In the genomic region with DNA sequence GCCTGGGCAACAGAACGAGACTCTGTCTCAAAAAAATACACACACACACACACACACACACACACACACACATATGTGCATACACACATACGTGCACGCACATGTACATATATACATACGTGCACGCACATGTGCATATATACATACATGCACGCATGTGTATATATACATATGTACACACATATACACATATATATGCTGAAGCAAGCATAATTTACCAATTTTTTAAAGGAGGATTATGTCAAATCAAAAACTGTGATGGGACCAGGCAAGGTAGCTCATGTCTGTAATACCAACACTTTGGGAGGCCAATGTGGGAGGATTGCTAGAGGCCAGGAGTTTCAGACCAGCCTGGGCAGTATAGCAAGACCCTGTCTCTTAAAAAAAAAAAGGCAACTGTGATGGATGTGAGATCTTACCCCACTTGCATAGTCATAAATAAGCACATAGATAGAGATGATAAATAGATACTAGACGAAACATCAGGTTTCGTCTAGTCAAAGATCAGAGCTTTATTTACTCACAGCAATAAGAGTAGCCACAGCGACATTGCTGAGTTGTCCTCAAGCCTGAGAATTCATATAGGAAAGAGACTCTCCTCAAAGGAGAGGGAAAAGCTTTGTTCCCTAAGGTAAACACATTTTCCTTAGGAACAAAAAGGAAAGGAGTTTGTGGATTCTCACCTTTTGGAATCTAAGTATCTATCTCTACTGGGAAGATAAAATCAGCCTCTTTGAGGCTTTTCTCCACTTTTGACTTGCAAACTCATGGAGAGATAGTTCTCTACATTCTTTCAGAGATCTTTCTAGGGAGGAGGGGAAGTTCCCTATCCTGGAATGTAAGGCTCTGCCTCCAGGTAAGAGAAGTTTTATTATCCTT, we compare ENCODE assay signal across 14 cellular contexts.
A peak's percentile ranks its signal among the peaks of the same experiment; 100 is the strongest.
DNase-seq lines count a peak whose midpoint lies in the region; ATAC-seq and TF ChIP-seq lines count a peak whose summit lies in the region.
"Had no signal": no experiment of that assay in that cellular context is flagged by ENCODE, and none has a peak within 500 bp of the region (broad histone marks: within the 10 kb centered on the region; RNA-seq: fewer than 3 reads in every experiment).

No MANE protein-coding gene starts in this region.

- POLR2A ChIA-PET in Caco-2 (lab: Charles Lee), result interaction anchor here (0.6 kb wide), 1 partner anchor 10 kb away, joined by 4 read pairs; no protein-coding TSS in a partner anchor
- POLR2A ChIA-PET in HCT116 (lab: Charles Lee), result no interaction called here
- POLR2A ChIA-PET in naive thymus-derived CD8-positive, alpha-beta T cell (lab: Charles Lee), result interaction anchor here (0.6 to 9.1 kb wide), 16 partner anchors 18 to 304 kb away, joined by 3 to 96 read pairs (median 5); partner anchors contain the start of genes AMN1 and RESF1

- ATAC-seq in HCT116, result no peak
- ATAC-seq in activated T-helper 17 cell treated with anti-CD3 and anti-CD28 coated beads, Interleukin-2, amount 50 U/mL, for 72 hours (replicated peaks), result peak; percentile 44
- ATAC-seq in naive thymus-derived CD8-positive, alpha-beta T cell, result peak in 1 of 2 donors; percentile 8
- ATAC-seq: mucosa of descending colon had no signal

- no peaks in the 10 kb centered on the region for H3K27me3 ChIP-seq in Caco-2 (replicated peaks; ENCODE audit: control insufficient read depth, insufficient read depth, low read length)
- H3K27me3 ChIP-seq in HCT116 (ENCODE audit: insufficient read depth, low read length), result no peaks in the 10 kb centered on the region

- TF ChIP-seq CTCF in Caco-2 (IDR thresholded peaks at IDR 0.05; ENCODE audit: insufficient read depth in 1 of 2, low read depth in 1 of 2, low read length in 1 of 2, severe bottlenecking in 1 of 2, unreplicated experiment in 1 of 2), result no peak
- TF ChIP-seq CTCF in HCT116 (IDR thresholded peaks at IDR 0.05 in 2 of 3, conservative IDR thresholded peaks at IDR 0.05 in 1 of 3; ENCODE audit: borderline replicate concordance in 1 of 3, insufficient read depth in 1 of 3, low read depth in 2 of 3, low read length in 2 of 3), result no peak

- H3K27me3 Mint-ChIP-seq in Caco-2 (ENCODE audit: insufficient read depth, unreplicated experiment), result no peaks in the 10 kb centered on the region
- no peaks in the 10 kb centered on the region for H3K27me3 Mint-ChIP-seq in activated T-helper 17 cell treated with anti-CD3 and anti-CD28 coated beads, Interleukin-2, amount 50 U/mL, for 72 hours
- H3K27me3 Mint-ChIP-seq in naive thymus-derived CD8-positive, alpha-beta T cell, result no peaks in the 10 kb centered on the region
- H3K27me3 Mint-ChIP-seq: progenitor cell of endocrine pancreas had no signal

- no peaks in the 10 kb centered on the region for H4K20me1 ChIP-seq in HCT116 (ENCODE audit: insufficient read depth)

- peaks cover 35% of the 10 kb centered on the region for H3K4me1 Mint-ChIP-seq in Caco-2 (ENCODE audit: low read depth, unreplicated experiment)
- peaks cover 40% of the 10 kb centered on the region for H3K4me1 Mint-ChIP-seq in activated T-helper 17 cell treated with anti-CD3 and anti-CD28 coated beads, Interleukin-2, amount 50 U/mL, for 72 hours
- peaks cover 28 to 63% (median 54%) of the 10 kb centered on the region in 4 donors for H3K4me1 Mint-ChIP-seq in naive thymus-derived CD8-positive, alpha-beta T cell
- H3K4me1 Mint-ChIP-seq: CD14-positive monocyte had no signal

- intact Hi-C loops in Caco-2 (cut with micrococcal nuclease; ENCODE audit: unreplicated experiment) (loop anchor here (2.0 kb wide), 1 partner anchor 31 kb away; no protein-coding TSS in a partner anchor), HCT116 (cut with micrococcal nuclease) (no loop called here)

- peaks cover 7% of the 10 kb centered on the region for H3K36me3 Mint-ChIP-seq in Caco-2 (ENCODE audit: insufficient read depth, unreplicated experiment)
- no peaks in the 10 kb centered on the region for H3K36me3 Mint-ChIP-seq in activated T-helper 17 cell treated with anti-CD3 and anti-CD28 coated beads, Interleukin-2, amount 50 U/mL, for 72 hours (ENCODE audit: low read depth)
- H3K36me3 Mint-ChIP-seq in naive thymus-derived CD8-positive, alpha-beta T cell, result peaks cover 0 to 17% (median 13%) of the 10 kb centered on the region in 3 donors
- H3K36me3 Mint-ChIP-seq: CD14-positive monocyte had no signal

- H3K9me3 ChIP-seq in Caco-2 (peaks cover 22% of the 10 kb centered on the region), HCT116 (ENCODE audit: control insufficient read depth in 1 of 2, insufficient read depth in 1 of 2, low read depth in 1 of 2, low read length in 2 of 2) (no peaks in the 10 kb centered on the region)
- H3K9me3 ChIP-seq: mucosa of descending colon, thoracic aorta had no signal

- no peaks in the 10 kb centered on the region for H3K79me2 ChIP-seq in HCT116 (ENCODE audit: insufficient read depth, low read length)

- no peaks in the 10 kb centered on the region for H3K9me2 ChIP-seq in HCT116 (ENCODE audit: insufficient read depth)

- H2AFZ ChIP-seq in HCT116 (ENCODE audit: low read depth, low read length, poor library complexity, severe bottlenecking), result peak overlapping the region; percentile 66

- RAD21 ChIA-PET in HCT116 (lab: Charles Lee; ENCODE audit: low non-redundant PET in 1 of 2, low total read pairs in 2 of 2, uncharacterized antibody in 2 of 2, unreplicated experiment in 2 of 2), result no interaction called here

- CTCF ChIA-PET in Caco-2 (lab: Charles Lee), result no interaction called here
- CTCF ChIA-PET in HCT116 (lab: Charles Lee), result no interaction called here

- BruUV-seq in Caco-2 (replicated peaks; lab: Mats Ljungman, UMichigan) (TSS peak; percentile 53), HCT116 (replicated peaks; lab: Mats Ljungman, UMichigan) (no TSS peak)

- H3K36me3 ChIP-seq in Caco-2 (ENCODE audit: control insufficient read depth, insufficient read depth, low read length) (no peaks in the 10 kb centered on the region), HCT116 (ENCODE audit: control insufficient read depth in 1 of 2, insufficient read depth in 2 of 2, low read length in 2 of 2) (no peaks in the 10 kb centered on the region)
- H3K36me3 ChIP-seq: thoracic aorta had no signal

- no peak overlapping the region for H3K4me3 Mint-ChIP-seq in Caco-2 (ENCODE audit: unreplicated experiment)
- peak overlapping the region; percentile 49 for H3K4me3 Mint-ChIP-seq in activated T-helper 17 cell treated with anti-CD3 and anti-CD28 coated beads, Interleukin-2, amount 50 U/mL, for 72 hours
- H3K4me3 Mint-ChIP-seq in naive thymus-derived CD8-positive, alpha-beta T cell, result peak overlapping the region; percentile 85 to 100 (median 94)
- H3K4me3 Mint-ChIP-seq: CD14-positive monocyte had no signal

- H3K27ac Mint-ChIP-seq in Caco-2 (ENCODE audit: unreplicated experiment), result peak overlapping the region; percentile 54
- H3K27ac Mint-ChIP-seq in activated T-helper 17 cell treated with anti-CD3 and anti-CD28 coated beads, Interleukin-2, amount 50 U/mL, for 72 hours, result peak overlapping the region; percentile 45
- peak overlapping the region; percentile 91 to 99 (median 95) for H3K27ac Mint-ChIP-seq in naive thymus-derived CD8-positive, alpha-beta T cell
- H3K27ac Mint-ChIP-seq: progenitor cell of endocrine pancreas had no signal

- peaks cover 19% of the 10 kb centered on the region for H3K9me3 Mint-ChIP-seq in Caco-2 (ENCODE audit: unreplicated experiment)
- H3K9me3 Mint-ChIP-seq in activated T-helper 17 cell treated with anti-CD3 and anti-CD28 coated beads, Interleukin-2, amount 50 U/mL, for 72 hours, result no peaks in the 10 kb centered on the region
- H3K9me3 Mint-ChIP-seq in naive thymus-derived CD8-positive, alpha-beta T cell, result peaks cover 0 to 22% (median 4%) of the 10 kb centered on the region in 9 donors

- H3K4me1 ChIP-seq in Caco-2 (peaks cover 20% of the 10 kb centered on the region), HCT116 (ENCODE audit: control insufficient read depth in 1 of 2, insufficient read depth in 2 of 2, low read length in 2 of 2) (no peaks in the 10 kb centered on the region)

- H3K4me3 ChIP-seq in Caco-2 (ENCODE audit: low read depth, low read length), result no peak overlapping the region
- no peak overlapping the region for H3K4me3 ChIP-seq in HCT116 (replicated peaks in 1 of 2; ENCODE audit: low read depth in 1 of 2, low read length in 2 of 2)
- H3K4me3 ChIP-seq: mucosa of descending colon, thoracic aorta had no signal

- no peak for TF ChIP-seq RAD21 in HCT116 (IDR thresholded peaks at IDR 0.05; ENCODE audit: low read depth)

- no peak overlapping the region for H3K9ac ChIP-seq in HCT116 (ENCODE audit: low read length)

- H3K4me2 ChIP-seq in HCT116 (ENCODE audit: low read length), result no peak overlapping the region

- DNase-seq in Caco-2, result no peak
- DNase-seq in HCT116 (ENCODE audit: low read depth, low spot score), result no peak
- no peak for DNase-seq in naive thymus-derived CD8-positive, alpha-beta T cell
- DNase-seq in AML-193 (lab: John Stamatoyannopoulos, UW), result no peak
- no peak for DNase-seq in NK-92 (lab: John Stamatoyannopoulos, UW; ENCODE audit: unreplicated experiment)
- no peak for DNase-seq in NCI-H2196 treated with DMSO at 0.1 percent for 48 hours (lab: John Stamatoyannopoulos, UW; ENCODE audit: unreplicated experiment)
- DNase-seq: mucosa of descending colon, NCI-H2081 treated with DMSO at 0.1 percent for 48 hours, NCI-H748 treated with DMSO at 0.1 percent for 48 hours, SHP77 treated with DMSO at 0.1 percent for 48 hours had no signal

- H3K27ac ChIP-seq in HCT116 (ENCODE audit: low read depth, low read length), result no peak overlapping the region
- H3K27ac ChIP-seq: thoracic aorta had no signal

- no peak for TF ChIP-seq POLR2A in HCT116 (IDR thresholded peaks at IDR 0.05; ENCODE audit: borderline replicate concordance, extremely low read depth, insufficient read depth, insufficient read length)

TF ChIP-seq in HCT116, 20 proteins besides CTCF, POLR2A, EP300 and RAD21 (continues in another document):
- TF ChIP-seq SRF (IDR thresholded peaks at IDR 0.05; ENCODE audit: low read depth), result no peak
- no peak for TF ChIP-seq YY1 (IDR thresholded peaks at IDR 0.05; ENCODE audit: extremely low read depth, insufficient replicate concordance, low read depth, low read length)
- no peak for TF ChIP-seq POLR2AphosphoS5 (IDR thresholded peaks at IDR 0.05; ENCODE audit: low read depth, low read length)
- TF ChIP-seq SP1 (IDR thresholded peaks at IDR 0.05; ENCODE audit: low read depth), result no peak
- TF ChIP-seq, protein P1, sequence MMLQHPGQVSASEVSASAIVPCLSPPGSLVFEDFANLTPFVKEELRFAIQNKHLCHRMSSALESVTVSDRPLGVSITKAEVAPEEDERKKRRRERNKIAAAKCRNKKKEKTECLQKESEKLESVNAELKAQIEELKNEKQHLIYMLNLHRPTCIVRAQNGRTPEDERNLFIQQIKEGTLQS (IDR thresholded peaks at IDR 0.05), result no peak
- TF ChIP-seq SIN3A (IDR thresholded peaks at IDR 0.05; ENCODE audit: low read depth), result no peak
- TF ChIP-seq EZH2phosphoT487 (IDR thresholded peaks at IDR 0.05; ENCODE audit: borderline replicate concordance), result no peak
- TF ChIP-seq CEBPB (IDR thresholded peaks at IDR 0.05; ENCODE audit: low read depth), result no peak
- TF ChIP-seq, protein P2, sequence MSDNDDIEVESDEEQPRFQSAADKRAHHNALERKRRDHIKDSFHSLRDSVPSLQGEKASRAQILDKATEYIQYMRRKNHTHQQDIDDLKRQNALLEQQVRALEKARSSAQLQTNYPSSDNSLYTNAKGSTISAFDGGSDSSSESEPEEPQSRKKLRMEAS (IDR thresholded peaks at IDR 0.05), result no peak
- no peak for TF ChIP-seq FOSL1 (IDR thresholded peaks at IDR 0.05; ENCODE audit: low read depth)
- TF ChIP-seq EZH2 (IDR thresholded peaks at IDR 0.05), result no peak

Comparison
In these comparisons a context has a peak if more than half of its experiments do, and no peak if none do; other contexts are left out.
1. H3K27ac Mint-ChIP-seq: peak in every context shown above with its lines; median percentile 95 in naive thymus-derived CD8-positive, alpha-beta T cell; 54 in Caco-2; 45 in activated T-helper 17 cell treated with anti-CD3 and anti-CD28 coated beads, Interleukin-2, amount 50 U/mL, for 72 hours.